ENCODE assay signal across 1 cellular context in genomic region chr11:47768090-47768620, GRCh38.
TF ChIP-seq lines count a peak whose summit lies in the region.

No MANE protein-coding gene starts in this region.

TF ChIP-seq in IMR-90, 13 proteins besides CTCF, POLR2A, EP300 and RAD21 (continued from another document):
- TF ChIP-seq SMC3 (IDR thresholded peaks at IDR 0.05; ENCODE audit: low read depth, low read length) (no peak), RCOR1 (IDR thresholded peaks at IDR 0.05; ENCODE audit: insufficient replicate concordance, low read length) (no peak), USF2 (IDR thresholded peaks at IDR 0.05; ENCODE audit: low read depth, low read length) (peak; percentile 75; the same call in 1 of the 2 replicates), CHD1 (IDR thresholded peaks at IDR 0.05; ENCODE audit: low read depth, low read length) (no peak), MAZ (IDR thresholded peaks at IDR 0.05; ENCODE audit: borderline replicate concordance, low read depth, low read length) (no peak)
